Comparison of ENCODE assay signal across 8 cellular contexts in the genomic region with DNA sequence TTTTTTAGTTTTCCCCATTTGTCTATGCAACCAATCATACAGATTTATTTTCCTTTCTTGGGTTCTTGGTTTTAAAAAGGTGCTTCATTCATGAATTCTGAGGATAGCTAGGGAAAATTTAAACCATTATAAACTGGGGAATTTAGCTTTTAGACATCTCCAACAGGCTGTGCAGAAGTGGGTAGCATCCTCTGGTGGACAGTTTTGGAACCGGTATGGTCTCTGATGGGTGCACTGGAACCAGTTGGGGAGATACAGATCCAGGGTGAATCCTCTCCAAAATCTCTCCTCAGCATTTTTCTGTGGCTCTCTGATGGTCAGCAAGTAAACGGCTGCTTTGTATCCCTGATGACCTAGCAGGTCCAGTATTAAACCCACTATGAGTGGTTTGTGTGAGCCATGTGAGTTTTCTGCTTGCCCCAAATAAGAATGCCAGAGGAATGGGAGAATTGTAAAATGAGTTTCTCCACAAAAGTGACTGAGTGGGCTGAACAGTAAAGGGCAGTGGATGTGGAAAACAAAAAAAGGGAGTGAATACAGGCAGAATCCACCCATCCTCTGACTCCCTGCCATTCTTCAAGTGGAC. TPM values are rescaled to one million over a fixed set of nuclear protein-coding genes. Genes with fewer than 3 reads are reported as not detected.
DNase-seq lines count a peak whose midpoint lies in the region; ATAC-seq and TF ChIP-seq lines count a peak whose summit lies in the region.

No MANE protein-coding gene starts in this region.

- TF ChIP-seq POLR2A in gastrocnemius medialis (IDR thresholded peaks at IDR 0.05), result no peak

- no peaks in the 10 kb centered on the region for H3K36me3 ChIP-seq in gastrocnemius medialis

- ATAC-seq in HG03432 (IDR thresholded peaks at IDR 0.05; ENCODE audit: unreplicated experiment) (peak; percentile 54), gastrocnemius medialis (peak in 1 of 2 donors; percentile 55)

- TF ChIP-seq CTCF in VCaP (conservative IDR thresholded peaks at IDR 0.05) (peak; percentile 100), gastrocnemius medialis (IDR thresholded peaks at IDR 0.05 in 4 of 5, conservative IDR thresholded peaks at IDR 0.05 in 1 of 5) (peak; percentile 43 to 92 (median 56))

- H3K9me3 ChIP-seq in gastrocnemius medialis, result no peaks in the 10 kb centered on the region

- no peaks in the 10 kb centered on the region for H3K4me1 ChIP-seq in gastrocnemius medialis

- intact Hi-C loops in head of caudate nucleus (cut with DNase I), result no loop called here
- intact Hi-C loops in gastrocnemius medialis (cut with DNase I; ENCODE audit: low total_unique reads), result no loop called here

- H3K27ac ChIP-seq in VCaP (peak overlapping the region; percentile 75), gastrocnemius medialis (no peak overlapping the region)

- no peaks in the 10 kb centered on the region for H3K27me3 ChIP-seq in gastrocnemius medialis

- DNase-seq in SHP77 (lab: John Stamatoyannopoulos, UW) (peak; percentile 18 to 23), SHP77 treated with DMSO at 0.1 percent for 48 hours (lab: John Stamatoyannopoulos, UW) (no peak), head of caudate nucleus (peak in 30 of 42 donors; percentile 12 to 75 (median 38)), gastrocnemius medialis (peak in 1 of 2 donors; percentile 17), NCI-H2107 treated with DMSO at 0.1 percent for 48 hours (lab: John Stamatoyannopoulos, UW; ENCODE audit: unreplicated experiment) (no peak), GM19240 (ENCODE audit: insufficient read length, low spot score) (no peak)

- in situ Hi-C loops in gastrocnemius medialis (cut with MboI; ENCODE audit: low sequenced_read_pairs in 4 of 4), result no loop called here

- H3K4me3 ChIP-seq in gastrocnemius medialis, result no peak overlapping the region

RNA-seq across cellular contexts. Expression of a gene that starts 9.1 kb away (rescaled TPM):
- total RNA-seq in gastrocnemius medialis, result 1 to 10 TPM; 3.7 to 7.4 (median 4.9) TPM

RNA-seq across cellular contexts. Expression of a gene that starts 22.5 kb away (rescaled TPM):
- total RNA-seq in gastrocnemius medialis, result 10 to 100 TPM in 3 of 4 donors, 1 to 10 TPM in 1; 7.5 to 30.9 (median 16.8) TPM

RNA-seq across cellular contexts. Expression of a gene that starts 39.4 kb away (rescaled TPM):
- 10 to 100 TPM; 14.9 to 27.2 (median 18.3) TPM for total RNA-seq in gastrocnemius medialis

Comparison
In these comparisons a context has a peak if more than half of its experiments do, and no peak if none do; other contexts are left out.
1. DNase-seq: peak in SHP77 (2 of 2) and head of caudate nucleus (30 of 42); none in SHP77 treated with DMSO at 0.1 percent for 48 hours (single experiment), NCI-H2107 treated with DMSO at 0.1 percent for 48 hours (single experiment) and GM19240 (single experiment).